8 cellular contexts compared by ENCODE assay signal in genomic region chr1:27864264-27864895, GRCh38. TPM values are rescaled to one million over a fixed set of nuclear protein-coding genes. Genes with fewer than 3 reads are reported as not detected.
DNase-seq lines count a peak whose midpoint lies in the region; ATAC-seq and TF ChIP-seq lines count a peak whose summit lies in the region.
"Had no signal": no experiment of that assay in that cellular context is flagged by ENCODE, and none has a peak within 500 bp of the region (broad histone marks: within the 10 kb centered on the region; RNA-seq: fewer than 3 reads in every experiment).

No MANE protein-coding gene starts in this region.

- DNase-seq in Kasumi-1 (lab: John Stamatoyannopoulos, UW) (peak; percentile 73 to 82), right cardiac atrium (no peak), stomach (no peak), iPS-NIHi11 (ENCODE audit: low spot score) (no peak), NCI-H1048 (lab: John Stamatoyannopoulos, UW) (no peak)
- peak; percentile 32 to 38 for DNase-seq in activated CD4-positive, alpha-beta T cell treated with anti-CD3 and anti-CD28 coated beads, Interleukin-2, amount 50 U/mL, for 4 hours
- DNase-seq: NCI-H2029 treated with DMSO at 0.1 percent for 48 hours had no signal

- no peaks in the 10 kb centered on the region for H3K9me3 ChIP-seq in right cardiac atrium (ENCODE audit: control insufficient read depth, low read length)
- no peaks in the 10 kb centered on the region for H3K9me3 ChIP-seq in stomach

- peaks cover 5% of the 10 kb centered on the region for H3K4me1 ChIP-seq in right cardiac atrium (ENCODE audit: control insufficient read depth, insufficient read depth, low read length)
- H3K4me1 ChIP-seq in stomach: peaks cover 0 to 19% (median 0%) of the 10 kb centered on the region in 4 donors

- ATAC-seq in right cardiac atrium (peak; percentile 34 to 44), HG03039 (IDR thresholded peaks at IDR 0.05; ENCODE audit: unreplicated experiment) (no peak)

- intact Hi-C loops in right cardiac atrium (cut with DNase I): loop anchor here in 2 of 4 donors (5.0 to 10.0 kb wide), 2 partner anchors 113 to 120 kb away; no protein-coding TSS in a partner anchor
- intact Hi-C loops in stomach (cut with DNase I; ENCODE audit: low total_unique reads): loop anchor here (10.0 kb wide), 1 partner anchor 110 kb away; no protein-coding TSS in a partner anchor

- 82% methylated on average over 8 of the region's 8 CpGs for WGBS in right cardiac atrium
- WGBS in stomach, 5 donors: 72 to 81% (median 76%) methylated on average over 8 of the region's 8 CpGs

- no peaks in the 10 kb centered on the region for H3K36me3 ChIP-seq in stomach

- TF ChIP-seq EP300 in stomach (IDR thresholded peaks at IDR 0.05): no peak

- no peak for TF ChIP-seq CTCF in stomach (IDR thresholded peaks at IDR 0.05)

- H3K27me3 ChIP-seq in right cardiac atrium (ENCODE audit: control insufficient read depth, insufficient read depth) (no peaks in the 10 kb centered on the region), stomach (no peaks in the 10 kb centered on the region)

- H3K27ac ChIP-seq in right cardiac atrium (ENCODE audit: low read length) (no peak overlapping the region), stomach (peak overlapping the region in 4 of 5 donors; percentile 38 to 81 (median 60))

- H3K4me3 ChIP-seq in right cardiac atrium (ENCODE audit: low read length) (no peak overlapping the region), stomach (no peak overlapping the region)

- TF ChIP-seq POLR2A in stomach (IDR thresholded peaks at IDR 0.05): no peak

RNA-seq across cellular contexts. Expression of gene THEMIS2, which starts 8.0 kb away (rescaled TPM):
- total RNA-seq in right cardiac atrium (10 to 100 TPM in 1 of 4 donors, 1 to 10 TPM in 3; 7.6 to 10.1 (median 9.3) TPM), stomach (10 to 100 TPM in 3 of 5 donors, 1 to 10 TPM in 2; 5.3 to 44.0 (median 17.6) TPM)
- polyA plus RNA-seq in right cardiac atrium (5.1 TPM), stomach (10 to 100 TPM in 2 of 3 donors, 1 to 10 TPM in 1; 9.8 to 18.2 (median 15.6) TPM)

RNA-seq across cellular contexts. Expression of gene PPP1R8, which starts 33.8 kb away (rescaled TPM):
- total RNA-seq in right cardiac atrium: 10 to 100 TPM; 24.2 to 26.8 (median 24.7) TPM
- polyA plus RNA-seq in right cardiac atrium: 18.7 TPM
- 10 to 100 TPM in 3 of 5 donors, 1 to 10 TPM in 1, under 1 TPM in 1; 0.58 to 40.0 (median 22.7) TPM for total RNA-seq in stomach
- polyA plus RNA-seq in stomach: 10 to 100 TPM; 20.4 to 25.1 (median 21.8) TPM

RNA-seq across cellular contexts. Expression of gene RPA2, which starts 50.0 kb away (rescaled TPM):
- total RNA-seq in right cardiac atrium (10 to 100 TPM; 26.8 to 38.3 (median 32.2) TPM), stomach (10 to 100 TPM in 2 of 5 donors, 1 to 10 TPM in 2, under 1 TPM in 1; 0.58 to 44.4 (median 4.0) TPM)
- polyA plus RNA-seq in right cardiac atrium (32.4 TPM), stomach (10 to 100 TPM; 21.9 to 37.6 (median 29.1) TPM)

Comparison
In these comparisons a context has a peak if more than half of its experiments do, and no peak if none do; other contexts are left out.
1. DNase-seq: peak in Kasumi-1 (2 of 2) and activated CD4-positive, alpha-beta T cell treated with anti-CD3 and anti-CD28 coated beads, Interleukin-2, amount 50 U/mL, for 4 hours (2 of 2); none in right cardiac atrium (0 of 3), stomach (single experiment), iPS-NIHi11 (single experiment) and NCI-H1048 (single experiment).